13 cellular contexts compared by ENCODE assay signal in the genomic region with DNA sequence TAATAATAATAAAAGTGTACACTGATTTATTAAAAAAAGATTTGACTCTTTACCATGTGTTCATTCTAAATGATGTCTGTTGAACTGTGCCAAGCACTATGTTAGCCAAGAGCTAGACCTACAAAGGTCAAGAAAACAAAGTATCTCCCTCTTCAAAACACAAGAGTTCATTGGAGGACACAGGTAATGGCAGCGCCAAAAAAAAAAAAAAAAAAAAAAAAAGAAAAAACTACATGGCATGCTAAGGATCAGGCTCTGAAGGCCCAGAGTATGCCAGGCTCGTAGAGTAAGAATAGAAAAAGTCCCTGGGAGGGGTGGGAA. TPM values are rescaled to one million over a fixed set of nuclear protein-coding genes. Genes with fewer than 3 reads are reported as not detected.
DNase-seq lines count a peak whose midpoint lies in the region; ATAC-seq and TF ChIP-seq lines count a peak whose summit lies in the region.
"Had no signal": no experiment of that assay in that cellular context is flagged by ENCODE, and none has a peak within 500 bp of the region (broad histone marks: within the 10 kb centered on the region; RNA-seq: fewer than 3 reads in every experiment).

No MANE protein-coding gene starts in this region.

- no peaks in the 10 kb centered on the region for H3K36me3 ChIP-seq in GM23338 (ENCODE audit: insufficient read depth)

- H3K27ac Mint-ChIP-seq in GM23338 (no peak overlapping the region), activated B cell treated with CpG ODN at 0.5 μM for 24 hours (peak overlapping the region; percentile 87)
- H3K27ac Mint-ChIP-seq in stimulated activated memory B cell treated with anti-CD40 and anti-IgM and Interleukin-4, amounts not matched to agents 10 μg/mL and 1 μg/mL and 100 μg/mL, for 72 hours: peak overlapping the region; percentile 75

- CTCF ChIA-PET in activated B cell treated with CpG ODN at 0.5 μM for 24 hours (lab: Charles Lee): interaction anchor here (1.3 to 2.0 kb wide), 5 partner anchors 12 to 58 kb away, joined by 3 to 12 read pairs (median 4); no protein-coding TSS in a partner anchor

- intact Hi-C loops in activated B cell treated with CpG ODN at 0.5 μM for 24 hours (cut with micrococcal nuclease): loop anchor here (2.0 kb wide), 1 partner anchor 28 kb away; no protein-coding TSS in a partner anchor
- intact Hi-C loops in left ventricle myocardium superior (cut with micrococcal nuclease): no loop called here

- H3K9me3 Mint-ChIP-seq in GM23338: no peaks in the 10 kb centered on the region
- H3K9me3 Mint-ChIP-seq in activated B cell treated with CpG ODN at 0.5 μM for 24 hours: no peaks in the 10 kb centered on the region
- H3K9me3 Mint-ChIP-seq in stimulated activated memory B cell treated with anti-CD40 and anti-IgM and Interleukin-4, amounts not matched to agents 10 μg/mL and 1 μg/mL and 100 μg/mL, for 72 hours: no peaks in the 10 kb centered on the region

- peak overlapping the region; percentile 18 for H3K4me2 ChIP-seq in GM23338

- no peak overlapping the region for H2AFZ ChIP-seq in GM23338

- DNase-seq in GM23338 (ENCODE audit: low spot score) (no peak), activated B cell treated with CpG ODN at 0.5 μM for 24 hours (no peak), left ventricle myocardium superior (no peak), NCI-H1930 (lab: John Stamatoyannopoulos, UW) (no peak), mesenteric fat pad (ENCODE audit: low spot score) (no peak), substantia nigra (lab: John Stamatoyannopoulos, UW) (no peak)
- DNase-seq: Calu3; dorsolateral prefrontal cortex; NCI-H1105 treated with DMSO at 0.1 percent for 48 hours; NCI-H526 treated with DMSO at 0.1 percent for 48 hours; SHP77; stimulated activated naive CD4-positive, alpha-beta T cell had no signal

- H3K79me2 ChIP-seq in GM23338 (replicated peaks; ENCODE audit: insufficient read depth): 0 out of 2 replicates have a peak, but pooled peaks cover 7% of the 10 kb centered on the region

- H3K4me3 ChIP-seq in GM23338: no peak overlapping the region
- H3K4me3 ChIP-seq: dorsolateral prefrontal cortex had no signal

- no peaks in the 10 kb centered on the region for H3F3A ChIP-seq in GM23338 (replicated peaks; ENCODE audit: low read depth)

- no peaks in the 10 kb centered on the region for H3K36me3 Mint-ChIP-seq in GM23338 (ENCODE audit: low read depth)
- peaks cover 25% of the 10 kb centered on the region for H3K36me3 Mint-ChIP-seq in activated B cell treated with CpG ODN at 0.5 μM for 24 hours (ENCODE audit: low read depth)
- peaks cover 14% of the 10 kb centered on the region for H3K36me3 Mint-ChIP-seq in stimulated activated memory B cell treated with anti-CD40 and anti-IgM and Interleukin-4, amounts not matched to agents 10 μg/mL and 1 μg/mL and 100 μg/mL, for 72 hours

- H3K27ac ChIP-seq in GM23338 (ENCODE audit: low read depth) (peak overlapping the region; percentile 72), substantia nigra (ENCODE audit: low read depth, low read length, poor library complexity, severe bottlenecking) (no peak overlapping the region)

- H3K9me2 ChIP-seq in GM23338 (ENCODE audit: insufficient read depth): no peaks in the 10 kb centered on the region

- POLR2A ChIA-PET in activated B cell treated with CpG ODN at 0.5 μM for 24 hours (lab: Charles Lee): interaction anchor here (0.5 to 5.7 kb wide), 5 partner anchors 10 to 33 kb away, joined by 4 to 72 read pairs (median 8); no protein-coding TSS in a partner anchor

- H3K4me1 Mint-ChIP-seq in GM23338 (peaks cover 30% of the 10 kb centered on the region), activated B cell treated with CpG ODN at 0.5 μM for 24 hours (peaks cover 96% of the 10 kb centered on the region)
- H3K4me1 Mint-ChIP-seq in stimulated activated memory B cell treated with anti-CD40 and anti-IgM and Interleukin-4, amounts not matched to agents 10 μg/mL and 1 μg/mL and 100 μg/mL, for 72 hours: peaks cover 92% of the 10 kb centered on the region

- peaks cover 8% of the 10 kb centered on the region for H3K4me1 ChIP-seq in GM23338 (ENCODE audit: insufficient read depth)

- no peak overlapping the region for H3K4me3 Mint-ChIP-seq in GM23338
- peak overlapping the region; percentile 25 for H3K4me3 Mint-ChIP-seq in activated B cell treated with CpG ODN at 0.5 μM for 24 hours
- H3K4me3 Mint-ChIP-seq in stimulated activated memory B cell treated with anti-CD40 and anti-IgM and Interleukin-4, amounts not matched to agents 10 μg/mL and 1 μg/mL and 100 μg/mL, for 72 hours: no peak overlapping the region

- H3K27me3 Mint-ChIP-seq in GM23338 (ENCODE audit: insufficient read depth, low read depth, poor library complexity) (no peaks in the 10 kb centered on the region), activated B cell treated with CpG ODN at 0.5 μM for 24 hours (no peaks in the 10 kb centered on the region)
- H3K27me3 Mint-ChIP-seq in stimulated activated memory B cell treated with anti-CD40 and anti-IgM and Interleukin-4, amounts not matched to agents 10 μg/mL and 1 μg/mL and 100 μg/mL, for 72 hours: no peaks in the 10 kb centered on the region

- no peak for ATAC-seq in GM23338
- no peak for ATAC-seq in activated B cell treated with CpG ODN at 0.5 μM for 24 hours (ENCODE audit: low read depth)
- peak; percentile 40 for ATAC-seq in left ventricle myocardium superior
- no peak for ATAC-seq in stimulated activated memory B cell treated with anti-CD40 and anti-IgM and Interleukin-4, amounts not matched to agents 10 μg/mL and 1 μg/mL and 100 μg/mL, for 72 hours

- no peaks in the 10 kb centered on the region for H3K27me3 ChIP-seq in GM23338 (ENCODE audit: insufficient read depth)
- H3K27me3 ChIP-seq: dorsolateral prefrontal cortex had no signal

- no peak for TF ChIP-seq CTCF in GM23338 (conservative IDR thresholded peaks at IDR 0.05; ENCODE audit: low read depth in 2 of 2)
- TF ChIP-seq CTCF in activated B cell treated with CpG ODN at 0.5 μM for 24 hours (IDR thresholded peaks at IDR 0.05): no peak

- peaks cover 2% of the 10 kb centered on the region for H4K20me1 ChIP-seq in GM23338 (replicated peaks; ENCODE audit: insufficient read depth)

TF ChIP-seq in GM23338, 12 proteins besides CTCF, POLR2A, EP300 and RAD21 (continues in another document):
- TF ChIP-seq NANOG (IDR thresholded peaks at IDR 0.05; ENCODE audit: borderline replicate concordance): no peak
- TF ChIP-seq STAT1 (IDR thresholded peaks at IDR 0.05; ENCODE audit: unreplicated experiment): no peak
- no peak for TF ChIP-seq CREB1 (CRISPR knock-in tag; IDR thresholded peaks at IDR 0.05; ENCODE audit: low read depth)
- TF ChIP-seq, protein P1, sequence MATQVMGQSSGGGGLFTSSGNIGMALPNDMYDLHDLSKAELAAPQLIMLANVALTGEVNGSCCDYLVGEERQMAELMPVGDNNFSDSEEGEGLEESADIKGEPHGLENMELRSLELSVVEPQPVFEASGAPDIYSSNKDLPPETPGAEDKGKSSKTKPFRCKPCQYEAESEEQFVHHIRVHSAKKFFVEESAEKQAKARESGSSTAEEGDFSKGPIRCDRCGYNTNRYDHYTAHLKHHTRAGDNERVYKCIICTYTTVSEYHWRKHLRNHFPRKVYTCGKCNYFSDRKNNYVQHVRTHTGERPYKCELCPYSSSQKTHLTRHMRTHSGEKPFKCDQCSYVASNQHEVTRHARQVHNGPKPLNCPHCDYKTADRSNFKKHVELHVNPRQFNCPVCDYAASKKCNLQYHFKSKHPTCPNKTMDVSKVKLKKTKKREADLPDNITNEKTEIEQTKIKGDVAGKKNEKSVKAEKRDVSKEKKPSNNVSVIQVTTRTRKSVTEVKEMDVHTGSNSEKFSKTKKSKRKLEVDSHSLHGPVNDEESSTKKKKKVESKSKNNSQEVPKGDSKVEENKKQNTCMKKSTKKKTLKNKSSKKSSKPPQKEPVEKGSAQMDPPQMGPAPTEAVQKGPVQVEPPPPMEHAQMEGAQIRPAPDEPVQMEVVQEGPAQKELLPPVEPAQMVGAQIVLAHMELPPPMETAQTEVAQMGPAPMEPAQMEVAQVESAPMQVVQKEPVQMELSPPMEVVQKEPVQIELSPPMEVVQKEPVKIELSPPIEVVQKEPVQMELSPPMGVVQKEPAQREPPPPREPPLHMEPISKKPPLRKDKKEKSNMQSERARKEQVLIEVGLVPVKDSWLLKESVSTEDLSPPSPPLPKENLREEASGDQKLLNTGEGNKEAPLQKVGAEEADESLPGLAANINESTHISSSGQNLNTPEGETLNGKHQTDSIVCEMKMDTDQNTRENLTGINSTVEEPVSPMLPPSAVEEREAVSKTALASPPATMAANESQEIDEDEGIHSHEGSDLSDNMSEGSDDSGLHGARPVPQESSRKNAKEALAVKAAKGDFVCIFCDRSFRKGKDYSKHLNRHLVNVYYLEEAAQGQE (IDR thresholded peaks at IDR 0.05; ENCODE audit: unreplicated experiment): no peak
- no peak for TF ChIP-seq ZNF331 (CRISPR knock-in tag; IDR thresholded peaks at IDR 0.05; ENCODE audit: low read depth)
- no peak for TF ChIP-seq EZH2 (IDR thresholded peaks at IDR 0.05; ENCODE audit: low read depth, unreplicated experiment)
- TF ChIP-seq JUNB (IDR thresholded peaks at IDR 0.05; ENCODE audit: unreplicated experiment): no peak

RNA-seq across cellular contexts. Expression of gene CYTH1, which starts 35.2 kb away (rescaled TPM):
- total RNA-seq in GM23338 (2014; rRNA removed; shearing (Covaris generic)): 14.5 and 21.2 TPM in 2 replicates
- 12.2 and 13.8 TPM in 2 replicates for polyA plus RNA-seq in GM23338 (2016; fragmentation: Nextera tagmentation; extraction: Ambion mirVana)
- 368 and 391 TPM in 2 replicates for total RNA-seq in activated B cell treated with CpG ODN at 0.5 μM for 24 hours
- total RNA-seq in left ventricle myocardium superior: 38.0 TPM
- 54.9 TPM for total RNA-seq in mesenteric fat pad
